ENCODE assay signal across 8 cellular contexts in genomic region chr10:63573068-63573697, GRCh38. TPM values are rescaled to one million over a fixed set of nuclear protein-coding genes. Genes with fewer than 3 reads are reported as not detected.
DNase-seq lines count a peak whose midpoint lies in the region; ATAC-seq and TF ChIP-seq lines count a peak whose summit lies in the region.

No MANE protein-coding gene starts in this region.

- H3K4me3 Mint-ChIP-seq in activated CD4-positive, alpha-beta T cell treated with anti-CD3 and anti-CD28 coated beads for 36 hours: no peak overlapping the region

- POLR2A ChIA-PET in activated CD4-positive, alpha-beta T cell treated with anti-CD3 and anti-CD28 coated beads for 36 hours (lab: Charles Lee): interaction anchor here (0.6 kb wide), 1 partner anchor 52 kb away, joined by 3 read pairs; no protein-coding TSS in a partner anchor

- peaks cover 13% of the 10 kb centered on the region for H3K4me1 Mint-ChIP-seq in activated CD4-positive, alpha-beta T cell treated with anti-CD3 and anti-CD28 coated beads for 36 hours

- no peaks in the 10 kb centered on the region for H3K9me3 ChIP-seq in gastrocnemius medialis

- TF ChIP-seq POLR2A in gastrocnemius medialis (IDR thresholded peaks at IDR 0.05) (no peak), lower leg skin (IDR thresholded peaks at IDR 0.05) (no peak)

- H3K27me3 Mint-ChIP-seq in activated CD4-positive, alpha-beta T cell treated with anti-CD3 and anti-CD28 coated beads for 36 hours: no peaks in the 10 kb centered on the region

- TF ChIP-seq CTCF in foreskin fibroblast (IDR thresholded peaks at IDR 0.05; ENCODE audit: low read depth, low read length) (no peak), gastrocnemius medialis (IDR thresholded peaks at IDR 0.05 in 4 of 5, conservative IDR thresholded peaks at IDR 0.05 in 1 of 5) (no peak), lower leg skin (IDR thresholded peaks at IDR 0.05) (no peak)

- in situ Hi-C loops in gastrocnemius medialis (cut with MboI; ENCODE audit: low sequenced_read_pairs in 4 of 4): no loop called here

- H3K4me1 ChIP-seq in gastrocnemius medialis: peaks cover 32 to 46% of the 10 kb centered on the region in 2 donors

- 18 to 22% methylated on average over 3 of the region's 3 CpGs for WGBS in lower leg skin, 2 donors

- peaks cover 24% of the 10 kb centered on the region for H3K36me3 Mint-ChIP-seq in activated CD4-positive, alpha-beta T cell treated with anti-CD3 and anti-CD28 coated beads for 36 hours (ENCODE audit: low read depth)

- H3K27me3 ChIP-seq in gastrocnemius medialis: no peaks in the 10 kb centered on the region

- peak overlapping the region; percentile 55 for H3K27ac Mint-ChIP-seq in activated CD4-positive, alpha-beta T cell treated with anti-CD3 and anti-CD28 coated beads for 36 hours

- H3K9me3 Mint-ChIP-seq in activated CD4-positive, alpha-beta T cell treated with anti-CD3 and anti-CD28 coated beads for 36 hours (ENCODE audit: low read depth): no peaks in the 10 kb centered on the region

- CTCF ChIA-PET in activated CD4-positive, alpha-beta T cell treated with anti-CD3 and anti-CD28 coated beads for 36 hours (lab: Charles Lee): interaction anchor here (0.7 to 2.4 kb wide), 4 partner anchors 23 to 429 kb away, joined by 3 to 10 read pairs (median 4); no protein-coding TSS in a partner anchor

- H3K27ac ChIP-seq in gastrocnemius medialis: peak overlapping the region; percentile 56 to 67 (median 62)

- H3K36me3 ChIP-seq in gastrocnemius medialis: no peaks in the 10 kb centered on the region

- no peak overlapping the region for H3K4me3 ChIP-seq in foreskin fibroblast (ENCODE audit: low read depth in 1 of 2, low read length in 2 of 2)
- H3K4me3 ChIP-seq in gastrocnemius medialis: peak overlapping the region; percentile 1 to 14 (median 6)
- no peak overlapping the region for H3K4me3 ChIP-seq in lower leg skin (ENCODE audit: low read depth, poor library complexity, severe bottlenecking)

- DNase-seq in activated CD4-positive, alpha-beta T cell treated with anti-CD3 and anti-CD28 coated beads for 36 hours: no peak
- DNase-seq in activated CD4-positive, alpha-beta T cell treated with anti-CD3 and anti-CD28 coated beads for 4 hours: no peak
- DNase-seq in foreskin fibroblast (peak; percentile 20 to 43), gastrocnemius medialis (no peak), lower leg skin (ENCODE audit: low spot score in 2 of 2) (no peak)
- DNase-seq in effector CD8-positive, alpha-beta T cell (lab: John Stamatoyannopoulos, UW): no peak

- peak; percentile 88 for ATAC-seq in activated CD4-positive, alpha-beta T cell treated with anti-CD3 and anti-CD28 coated beads for 36 hours
- ATAC-seq in SK-N-SH treated with all-trans-retinoic acid at 6 μM for 48 hours: peak; percentile 67
- peak; percentile 24 to 81 for ATAC-seq in gastrocnemius medialis
- no peak for ATAC-seq in HG02840 (IDR thresholded peaks at IDR 0.05; ENCODE audit: low FRiP score, unreplicated experiment)

- intact Hi-C loops in activated CD4-positive, alpha-beta T cell treated with anti-CD3 and anti-CD28 coated beads for 36 hours (cut with DNase I, micrococcal nuclease): no loop called here
- intact Hi-C loops in gastrocnemius medialis (cut with DNase I; ENCODE audit: low total_unique reads) (no loop called here), lower leg skin (cut with DNase I; ENCODE audit: low total_unique reads) (no loop called here)

TF ChIP-seq in SK-N-SH treated with all-trans-retinoic acid at 6 μM for 48 hours, 23 proteins besides CTCF, POLR2A, EP300 and RAD21:
- TF ChIP-seq GLIS3 (CRISPR knock-in tag; IDR thresholded peaks at IDR 0.05) (no peak), ISL1 (CRISPR knock-in tag; IDR thresholded peaks at IDR 0.05) (peak; percentile 57)

RNA-seq across cellular contexts. Expression of gene REEP3, which starts 52.0 kb away (rescaled TPM):
- 10 to 100 TPM; 15.9 to 20.9 TPM for total RNA-seq in activated CD4-positive, alpha-beta T cell treated with anti-CD3 and anti-CD28 coated beads for 36 hours
- 10 to 100 TPM; 22.8 to 36.7 (median 32.1) TPM for total RNA-seq in gastrocnemius medialis
- total RNA-seq in lower leg skin: 10 to 100 TPM; 39.8 to 58.4 (median 49.0) TPM

Comparison
In these comparisons a context has a peak if more than half of its experiments do, and no peak if none do; other contexts are left out.
1. DNase-seq: peak in foreskin fibroblast (2 of 2); none in activated CD4-positive, alpha-beta T cell treated with anti-CD3 and anti-CD28 coated beads for 36 hours (single experiment), activated CD4-positive, alpha-beta T cell treated with anti-CD3 and anti-CD28 coated beads for 4 hours (0 of 2), gastrocnemius medialis (0 of 2), lower leg skin (0 of 2) and effector CD8-positive, alpha-beta T cell (single experiment).
2. H3K4me3 ChIP-seq: peak in gastrocnemius medialis (4 of 4); none in foreskin fibroblast (0 of 2) and lower leg skin (single experiment).